ENCODE assay signal across 22 cellular contexts in genomic region chr6:38783436-38784228, GRCh38.
DNase-seq lines count a peak whose midpoint lies in the region; ATAC-seq and TF ChIP-seq lines count a peak whose summit lies in the region.
"Had no signal": no experiment of that assay in that cellular context is flagged by ENCODE, and none has a peak within 500 bp of the region (broad histone marks: within the 10 kb centered on the region; RNA-seq: fewer than 3 reads in every experiment).

No MANE protein-coding gene starts in this region.

- H3K27me3 Mint-ChIP-seq in activated B cell treated with CpG ODN at 0.5 μM for 24 hours = no peaks in the 10 kb centered on the region
- H3K27me3 Mint-ChIP-seq: IgD-negative memory B cell had no signal

- no peaks in the 10 kb centered on the region for H3K36me3 ChIP-seq in mammary epithelial cell (ENCODE audit: insufficient read depth, low read length)
- no peaks in the 10 kb centered on the region for H3K36me3 ChIP-seq in breast epithelium
- no peaks in the 10 kb centered on the region for H3K36me3 ChIP-seq in mesendoderm (ENCODE audit: control insufficient read depth, insufficient read depth, low read length)
- no peaks in the 10 kb centered on the region for H3K36me3 ChIP-seq in spleen
- H3K36me3 ChIP-seq: ascending aorta, gastroesophageal sphincter had no signal

- no peak for ATAC-seq in activated B cell treated with CpG ODN at 0.5 μM for 24 hours (ENCODE audit: low read depth)
- ATAC-seq in GM19452 (IDR thresholded peaks at IDR 0.05; ENCODE audit: unreplicated experiment) = no peak
- no peak for ATAC-seq in HG03520 (IDR thresholded peaks at IDR 0.05; ENCODE audit: unreplicated experiment)
- ATAC-seq: activated CD8-positive, alpha-beta T cell treated with anti-CD3 and anti-CD28 coated beads, Interleukin-2, amount 10 ng/mL, durations not matched to agents 7 days and 5 days; gastroesophageal sphincter; left lobe of liver; SK-N-SH treated with all-trans-retinoic acid at 6 μM for 48 hours had no signal

- H3K36me3 Mint-ChIP-seq in activated B cell treated with CpG ODN at 0.5 μM for 24 hours (ENCODE audit: low read depth) = no peaks in the 10 kb centered on the region
- H3K36me3 Mint-ChIP-seq: IgD-negative memory B cell had no signal

- H3K56ac ChIP-seq in mesendoderm (ENCODE audit: low read length) = peak overlapping the region; percentile 15

- no peaks in the 10 kb centered on the region for H3K79me1 ChIP-seq in mesendoderm (ENCODE audit: low read length)

- no peaks in the 10 kb centered on the region for H4K20me1 ChIP-seq in mammary epithelial cell (ENCODE audit: insufficient read depth, low read length)

- H3K23ac ChIP-seq in mesendoderm (ENCODE audit: low read length) = no peak overlapping the region

- H3K79me2 ChIP-seq in mammary epithelial cell (ENCODE audit: insufficient read depth, low read length) = no peaks in the 10 kb centered on the region
- H3K79me2 ChIP-seq in mesendoderm (ENCODE audit: control insufficient read depth, insufficient read depth, low read length) = no peaks in the 10 kb centered on the region

- no peaks in the 10 kb centered on the region for H3K27me3 ChIP-seq in mammary epithelial cell (ENCODE audit: insufficient read depth, low read length)
- no peaks in the 10 kb centered on the region for H3K27me3 ChIP-seq in breast epithelium
- H3K27me3 ChIP-seq in mesendoderm (ENCODE audit: insufficient read depth, low read length, poor library complexity) = no peaks in the 10 kb centered on the region
- peaks cover 0 to 6% (median 0%) of the 10 kb centered on the region in 7 donors for H3K27me3 ChIP-seq in spleen (replicated peaks in 1 of 7)
- H3K27me3 ChIP-seq: ascending aorta had no signal

- CTCF ChIA-PET in mammary epithelial cell (lab: Charles Lee; ENCODE audit: low non-redundant PET) = no interaction called here
- CTCF ChIA-PET in activated B cell treated with CpG ODN at 0.5 μM for 24 hours (lab: Charles Lee) = interaction anchor here (1.4 kb wide), 1 partner anchor 10 kb away, joined by 5 read pairs; no protein-coding TSS in a partner anchor

- POLR2A ChIA-PET in activated B cell treated with CpG ODN at 0.5 μM for 24 hours (lab: Charles Lee) = interaction anchor here (1.3 kb wide), 1 partner anchor 10 kb away, joined by 3 read pairs; no protein-coding TSS in a partner anchor

- BruUV-seq in mammary epithelial cell (replicated peaks; lab: Mats Ljungman, UMichigan) = no TSS peak

- H3K18ac ChIP-seq in mesendoderm (ENCODE audit: low read length) = no peak overlapping the region

- no peak for TF ChIP-seq CTCF in mammary epithelial cell (conservative IDR thresholded peaks at IDR 0.05 in 1 of 2, IDR thresholded peaks at IDR 0.05 in 1 of 2; ENCODE audit: extremely low read depth in 1 of 2, insufficient read depth in 1 of 2, low read depth in 1 of 2, low read length in 2 of 2)
- TF ChIP-seq CTCF in breast epithelium (IDR thresholded peaks at IDR 0.05) = no peak
- TF ChIP-seq CTCF in activated B cell treated with CpG ODN at 0.5 μM for 24 hours (IDR thresholded peaks at IDR 0.05) = no peak
- TF ChIP-seq CTCF in spleen (IDR thresholded peaks at IDR 0.05 in 8 of 11, conservative IDR thresholded peaks at IDR 0.05 in 3 of 11) = no peak
- no peak for TF ChIP-seq CTCF in foreskin fibroblast (IDR thresholded peaks at IDR 0.05; ENCODE audit: low read depth, low read length)

- dilution Hi-C loops in mammary epithelial cell (cut with HindIII; ENCODE audit: low sequenced_read_pairs) = no loop called here

- WGBS in mammary epithelial cell (ENCODE audit: low coverage, missing lambda C conversion rate) = 39% methylated on average over 10 of the region's 11 CpGs
- no CpG with 5 or more reads among the region's 11 CpGs for WGBS in mesendoderm (ENCODE audit: extremely low coverage, insufficient coverage, low lambda C conversion rate)
- 66 to 83% (median 76%) methylated on average over 10 to 11 of the region's 11 CpGs for WGBS in spleen, 5 donors

- no peak overlapping the region for H3K4me3 Mint-ChIP-seq in activated B cell treated with CpG ODN at 0.5 μM for 24 hours
- H3K4me3 Mint-ChIP-seq: activated CD8-positive, alpha-beta T cell treated with anti-CD3 and anti-CD28 coated beads, Interleukin-2, amount 10 ng/mL, durations not matched to agents 7 days and 5 days; activated T-cell treated with anti-CD3 and anti-CD28 coated beads, Interleukin-2, amount 50 U/mL, for 24 hours; central memory CD8-positive, alpha-beta T cell had no signal

- peak overlapping the region; percentile 81 for H2AFZ ChIP-seq in mammary epithelial cell (ENCODE audit: low read depth, low read length)

- no peak overlapping the region for H3K4ac ChIP-seq in mesendoderm (ENCODE audit: low read depth, low read length)

- no peak overlapping the region for H3K4me3 ChIP-seq in mammary epithelial cell (replicated peaks in 1 of 3; ENCODE audit: insufficient read depth in 1 of 3, low read depth in 2 of 3, low read length in 3 of 3)
- H3K4me3 ChIP-seq in breast epithelium = no peak overlapping the region
- H3K4me3 ChIP-seq in mesendoderm (ENCODE audit: low read length) = no peak overlapping the region
- no peak overlapping the region for H3K4me3 ChIP-seq in spleen
- no peak overlapping the region for H3K4me3 ChIP-seq in foreskin fibroblast (ENCODE audit: low read depth in 1 of 2, low read length in 2 of 2)
- H3K4me3 ChIP-seq: ascending aorta, gastroesophageal sphincter had no signal

- peak overlapping the region; percentile 69 for H3K27ac Mint-ChIP-seq in activated B cell treated with CpG ODN at 0.5 μM for 24 hours
- H3K27ac Mint-ChIP-seq: activated CD8-positive, alpha-beta T cell treated with anti-CD3 and anti-CD28 coated beads, Interleukin-2, amount 10 ng/mL, durations not matched to agents 7 days and 5 days; activated T-cell treated with anti-CD3 and anti-CD28 coated beads, Interleukin-2, amount 50 U/mL, for 24 hours had no signal

- H3K4me2 ChIP-seq in mammary epithelial cell (ENCODE audit: insufficient read depth, low read depth, low read length) (no peak overlapping the region), mesendoderm (ENCODE audit: low read length) (no peak overlapping the region)

- H3K9me3 Mint-ChIP-seq in activated B cell treated with CpG ODN at 0.5 μM for 24 hours = no peaks in the 10 kb centered on the region
- H3K9me3 Mint-ChIP-seq: activated T-cell treated with anti-CD3 and anti-CD28 coated beads, Interleukin-2, amount 50 U/mL, for 24 hours; central memory CD8-positive, alpha-beta T cell; IgD-negative memory B cell had no signal

- no peak overlapping the region for H4K8ac ChIP-seq in mesendoderm (ENCODE audit: low read depth, low read length)

- DNase-seq in mammary epithelial cell (no peak), breast epithelium (ENCODE audit: low spot score in 2 of 2) (no peak), activated B cell treated with CpG ODN at 0.5 μM for 24 hours (no peak), mesendoderm (no peak), spleen (no peak), foreskin fibroblast (no peak)
- DNase-seq: activated CD8-positive, alpha-beta T cell treated with anti-CD3 and anti-CD28 coated beads, Interleukin-2, amount 10 ng/mL, durations not matched to agents 7 days and 5 days; activated naive CD4-positive, alpha-beta T cell treated with anti-CD3 and anti-CD28 coated beads, Interleukin-2, amount 50 U/mL, for 16 hours; activated T-cell treated with anti-CD3 and anti-CD28 coated beads, Interleukin-2, amount 50 U/mL, for 24 hours; erythroblast; NCI-H146; retina; stimulated activated CD8-positive, alpha-beta memory T cell treated with anti-CD3 and anti-CD28 coated beads, Interleukin-4, amount 100 ng/mL, for 48 hours had no signal

- no peak overlapping the region for H2BK120ac ChIP-seq in mesendoderm (ENCODE audit: low read depth, low read length)

- no peak overlapping the region for H3K9ac ChIP-seq in mammary epithelial cell (ENCODE audit: insufficient read depth, low read length)
- H3K9ac ChIP-seq in mesendoderm (ENCODE audit: low read length) = no peak overlapping the region

- H2BK15ac ChIP-seq in mesendoderm (replicated peaks; ENCODE audit: low read depth) = no peak overlapping the region

- TF ChIP-seq POLR2A in breast epithelium (IDR thresholded peaks at IDR 0.05) (no peak), spleen (IDR thresholded peaks at IDR 0.05) (no peak)

- intact Hi-C loops in mammary epithelial cell (cut with micrococcal nuclease) (no loop called here), breast epithelium (cut with DNase I; ENCODE audit: low total_unique reads) (no loop called here), activated B cell treated with CpG ODN at 0.5 μM for 24 hours (cut with micrococcal nuclease) (no loop called here), spleen (cut with DNase I; ENCODE audit: low total_unique reads) (no loop called here)

- in situ Hi-C loops in mammary epithelial cell (cut with MboI; ENCODE audit: low sequenced_read_pairs in 2 of 2) = no loop called here

- H3K27ac ChIP-seq in mammary epithelial cell (ENCODE audit: insufficient read depth, low read depth, low read length) = no peak overlapping the region
- no peak overlapping the region for H3K27ac ChIP-seq in breast epithelium
- no peak overlapping the region for H3K27ac ChIP-seq in mesendoderm (ENCODE audit: low read depth, low read length)
- H3K27ac ChIP-seq in spleen = no peak overlapping the region
- H3K27ac ChIP-seq: ascending aorta, gastroesophageal sphincter, HL-60 had no signal

- H2AK5ac ChIP-seq in mesendoderm (ENCODE audit: low read length) = no peak overlapping the region

- H3K4me1 ChIP-seq in mammary epithelial cell (ENCODE audit: insufficient read depth, low read length) = no peaks in the 10 kb centered on the region
- H3K4me1 ChIP-seq in breast epithelium = no peaks in the 10 kb centered on the region
- peaks cover 5% of the 10 kb centered on the region for H3K4me1 ChIP-seq in mesendoderm (ENCODE audit: control insufficient read depth, low read depth, low read length)
- H3K4me1 ChIP-seq in spleen = no peaks in the 10 kb centered on the region
- H3K4me1 ChIP-seq: ascending aorta, gastroesophageal sphincter had no signal

- H2BK5ac ChIP-seq in mesendoderm (ENCODE audit: low read length) = no peak overlapping the region

- no peaks in the 10 kb centered on the region for H3K9me3 ChIP-seq in mammary epithelial cell (replicated peaks; ENCODE audit: insufficient read depth, low read length)
- no peaks in the 10 kb centered on the region for H3K9me3 ChIP-seq in breast epithelium
- no peaks in the 10 kb centered on the region for H3K9me3 ChIP-seq in spleen
- H3K9me3 ChIP-seq: ascending aorta, gastroesophageal sphincter had no signal

- no peak overlapping the region for H4K5ac ChIP-seq in mesendoderm (ENCODE audit: low read length)

- H3K4me1 Mint-ChIP-seq in activated B cell treated with CpG ODN at 0.5 μM for 24 hours = peaks cover 16% of the 10 kb centered on the region
- H3K4me1 Mint-ChIP-seq: central memory CD8-positive, alpha-beta T cell had no signal
